In genomic region chr5:77492653-77493000, GRCh38 we compare ENCODE assay signal across 8 cellular contexts. TPM values are rescaled to one million over a fixed set of nuclear protein-coding genes. Genes with fewer than 3 reads are reported as not detected.
A peak's percentile ranks its signal among the peaks of the same experiment; 100 is the strongest.
DNase-seq lines count a peak whose midpoint lies in the region; ATAC-seq, FAIRE-seq and TF ChIP-seq lines count a peak whose summit lies in the region.

No MANE protein-coding gene starts in this region.

- H3K27ac Mint-ChIP-seq in activated naive CD4-positive, alpha-beta T cell treated with anti-CD3 and anti-CD28 coated beads, Interleukin-2, amount 50 U/mL, for 72 hours = peak overlapping the region in 1 of 2 donors; percentile 84

- intact Hi-C loops in vagina (cut with DNase I) = loop anchor here (5.0 to 10.0 kb wide), 2 partner anchors 348 to 405 kb away; partner anchors contain the start of gene ZBED3

- DNase-seq in activated naive CD4-positive, alpha-beta T cell treated with anti-CD3 and anti-CD28 coated beads, Interleukin-2, amount 50 U/mL, for 72 hours (ENCODE audit: low spot score in 2 of 2) = no peak
- DNase-seq in vagina (ENCODE audit: extremely low spot score in 2 of 2) = no peak
- no peak for DNase-seq in NCI-H1930 (lab: John Stamatoyannopoulos, UW)
- no peak for DNase-seq in D721Med (ENCODE audit: insufficient read length, low spot score)

- peaks cover 2% of the 10 kb centered on the region; the same call in 1 of the 2 replicates for H3F3A ChIP-seq in DOHH2 (ENCODE audit: control insufficient read depth, insufficient read depth)

- TF ChIP-seq RAD21 in liver (IDR thresholded peaks at IDR 0.05) = no peak

- H3K79me2 ChIP-seq in DOHH2 (ENCODE audit: control insufficient read depth, low read length) = peaks cover 40% of the 10 kb centered on the region

- H3K9ac ChIP-seq in liver (ENCODE audit: low read depth in 1 of 2, low read length in 2 of 2) = peak overlapping the region in 1 of 2 donors; percentile 75

- no peaks in the 10 kb centered on the region for H3K9me3 ChIP-seq in DOHH2 (ENCODE audit: control insufficient read depth, insufficient read depth, low read length)
- no peaks in the 10 kb centered on the region for H3K9me3 ChIP-seq in liver (ENCODE audit: control insufficient read depth in 4 of 4, low read length in 3 of 4)
- H3K9me3 ChIP-seq in vagina = no peaks in the 10 kb centered on the region

- H3K4me2 ChIP-seq in DOHH2 (ENCODE audit: low read length) = peak overlapping the region; percentile 79

- FAIRE-seq in D721Med (lab: Jason Lieb, UNC) = no peak

- H3K4me1 ChIP-seq in DOHH2 (ENCODE audit: control insufficient read depth, low read length) = peaks cover 19% of the 10 kb centered on the region
- peaks cover 0 to 8% (median 3%) of the 10 kb centered on the region in 4 donors for H3K4me1 ChIP-seq in liver (ENCODE audit: control insufficient read depth in 4 of 4, insufficient read depth in 4 of 4, low read length in 3 of 4)
- peaks cover 21% of the 10 kb centered on the region for H3K4me1 ChIP-seq in vagina

- peaks cover 26% of the 10 kb centered on the region for H3K36me3 ChIP-seq in DOHH2 (ENCODE audit: control insufficient read depth, low read length)
- H3K36me3 ChIP-seq in liver (ENCODE audit: control insufficient read depth in 4 of 4, insufficient read depth in 3 of 4, low read depth in 1 of 4, low read length in 3 of 4) = no peaks in the 10 kb centered on the region
- no peaks in the 10 kb centered on the region for H3K36me3 ChIP-seq in vagina

- 33% methylated on average over 4 of the region's 4 CpGs for WGBS in liver

- H3K36me3 Mint-ChIP-seq in activated naive CD4-positive, alpha-beta T cell treated with anti-CD3 and anti-CD28 coated beads, Interleukin-2, amount 50 U/mL, for 72 hours = peaks cover 0 to 6% of the 10 kb centered on the region in 2 donors

- H3K27me3 ChIP-seq in DOHH2 (ENCODE audit: control insufficient read depth, low read length) (no peaks in the 10 kb centered on the region; the same call in 1 of the 2 replicates), liver (ENCODE audit: control insufficient read depth in 4 of 4, insufficient read depth in 4 of 4, low read length in 3 of 4) (no peaks in the 10 kb centered on the region), vagina (no peaks in the 10 kb centered on the region)

- no peaks in the 10 kb centered on the region for H3K9me2 ChIP-seq in DOHH2 (replicated peaks; ENCODE audit: control insufficient read depth, low read length)

- no peak for TF ChIP-seq CTCF in DOHH2 (IDR thresholded peaks at IDR 0.05; ENCODE audit: low read depth, low read length, poor library complexity, severe bottlenecking)
- no peak for TF ChIP-seq CTCF in liver (IDR thresholded peaks at IDR 0.05; ENCODE audit: low read depth, low read length, missing input control)
- no peak for TF ChIP-seq CTCF in vagina (IDR thresholded peaks at IDR 0.05)
- TF ChIP-seq CTCF in D721Med (IDR thresholded peaks at IDR 0.05; ENCODE audit: insufficient read depth, missing control alignments) = no peak

- H4K20me1 ChIP-seq in DOHH2 (ENCODE audit: control insufficient read depth, insufficient read depth, low read depth, low read length) = no peaks in the 10 kb centered on the region

- H3K27ac ChIP-seq in DOHH2 (ENCODE audit: low read depth, low read length) (peak overlapping the region; percentile 89; the same call in 1 of the 2 replicates), liver (ENCODE audit: low read depth in 1 of 2, low read length in 2 of 2) (peak overlapping the region; percentile 93 to 98), vagina (peak overlapping the region; percentile 96)

- H3K4me3 ChIP-seq in DOHH2 (ENCODE audit: low read length) (peak overlapping the region; percentile 98), liver (ENCODE audit: low read depth in 1 of 3, low read length in 3 of 3) (peak overlapping the region in 2 of 3 donors; percentile 16 to 64), vagina (peak overlapping the region; percentile 83 to 86)

- TF ChIP-seq POLR2A in vagina (IDR thresholded peaks at IDR 0.05) = no peak

- ATAC-seq in HG02852 (IDR thresholded peaks at IDR 0.05; ENCODE audit: unreplicated experiment) = peak; percentile 5
- ATAC-seq in activated naive CD4-positive, alpha-beta T cell treated with anti-CD3 and anti-CD28 coated beads, Interleukin-2, amount 50 U/mL, for 72 hours = peak; percentile 16 to 25
- no peak for ATAC-seq in HG03432 (IDR thresholded peaks at IDR 0.05; ENCODE audit: unreplicated experiment)

- H3K9me3 Mint-ChIP-seq in activated naive CD4-positive, alpha-beta T cell treated with anti-CD3 and anti-CD28 coated beads, Interleukin-2, amount 50 U/mL, for 72 hours = no peaks in the 10 kb centered on the region

TF ChIP-seq in liver, 16 proteins besides CTCF, POLR2A, EP300 and RAD21:
- TF ChIP-seq NR2F2 (IDR thresholded peaks at IDR 0.05) (no peak), FOXA1 (IDR thresholded peaks at IDR 0.05) (no peak), JUND (IDR thresholded peaks at IDR 0.05) (no peak)
- TF ChIP-seq, protein P1, sequence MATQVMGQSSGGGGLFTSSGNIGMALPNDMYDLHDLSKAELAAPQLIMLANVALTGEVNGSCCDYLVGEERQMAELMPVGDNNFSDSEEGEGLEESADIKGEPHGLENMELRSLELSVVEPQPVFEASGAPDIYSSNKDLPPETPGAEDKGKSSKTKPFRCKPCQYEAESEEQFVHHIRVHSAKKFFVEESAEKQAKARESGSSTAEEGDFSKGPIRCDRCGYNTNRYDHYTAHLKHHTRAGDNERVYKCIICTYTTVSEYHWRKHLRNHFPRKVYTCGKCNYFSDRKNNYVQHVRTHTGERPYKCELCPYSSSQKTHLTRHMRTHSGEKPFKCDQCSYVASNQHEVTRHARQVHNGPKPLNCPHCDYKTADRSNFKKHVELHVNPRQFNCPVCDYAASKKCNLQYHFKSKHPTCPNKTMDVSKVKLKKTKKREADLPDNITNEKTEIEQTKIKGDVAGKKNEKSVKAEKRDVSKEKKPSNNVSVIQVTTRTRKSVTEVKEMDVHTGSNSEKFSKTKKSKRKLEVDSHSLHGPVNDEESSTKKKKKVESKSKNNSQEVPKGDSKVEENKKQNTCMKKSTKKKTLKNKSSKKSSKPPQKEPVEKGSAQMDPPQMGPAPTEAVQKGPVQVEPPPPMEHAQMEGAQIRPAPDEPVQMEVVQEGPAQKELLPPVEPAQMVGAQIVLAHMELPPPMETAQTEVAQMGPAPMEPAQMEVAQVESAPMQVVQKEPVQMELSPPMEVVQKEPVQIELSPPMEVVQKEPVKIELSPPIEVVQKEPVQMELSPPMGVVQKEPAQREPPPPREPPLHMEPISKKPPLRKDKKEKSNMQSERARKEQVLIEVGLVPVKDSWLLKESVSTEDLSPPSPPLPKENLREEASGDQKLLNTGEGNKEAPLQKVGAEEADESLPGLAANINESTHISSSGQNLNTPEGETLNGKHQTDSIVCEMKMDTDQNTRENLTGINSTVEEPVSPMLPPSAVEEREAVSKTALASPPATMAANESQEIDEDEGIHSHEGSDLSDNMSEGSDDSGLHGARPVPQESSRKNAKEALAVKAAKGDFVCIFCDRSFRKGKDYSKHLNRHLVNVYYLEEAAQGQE (IDR thresholded peaks at IDR 0.05) = no peak

RNA-seq across cellular contexts. Expression of gene WDR41, which starts 0.5 kb away (rescaled TPM):
- 10 to 100 TPM; 10.2 to 28.9 TPM for total RNA-seq in activated naive CD4-positive, alpha-beta T cell treated with anti-CD3 and anti-CD28 coated beads, Interleukin-2, amount 50 U/mL, for 72 hours
- total RNA-seq in liver = 10 to 100 TPM; 19.2 to 21.2 TPM
- polyA plus RNA-seq in liver = 1 to 10 TPM; 8.1 to 9.8 TPM
- 40.3 TPM for total RNA-seq in vagina

Comparison
In these comparisons a context has a peak if more than half of its experiments do, and no peak if none do; other contexts are left out.
1. H3K4me3 ChIP-seq: peak in every context shown above with its lines; median percentile 98 in DOHH2; 84 in vagina; 40 in liver.